Comparison of ENCODE assay signal across 20 cellular contexts in the genomic region with DNA sequence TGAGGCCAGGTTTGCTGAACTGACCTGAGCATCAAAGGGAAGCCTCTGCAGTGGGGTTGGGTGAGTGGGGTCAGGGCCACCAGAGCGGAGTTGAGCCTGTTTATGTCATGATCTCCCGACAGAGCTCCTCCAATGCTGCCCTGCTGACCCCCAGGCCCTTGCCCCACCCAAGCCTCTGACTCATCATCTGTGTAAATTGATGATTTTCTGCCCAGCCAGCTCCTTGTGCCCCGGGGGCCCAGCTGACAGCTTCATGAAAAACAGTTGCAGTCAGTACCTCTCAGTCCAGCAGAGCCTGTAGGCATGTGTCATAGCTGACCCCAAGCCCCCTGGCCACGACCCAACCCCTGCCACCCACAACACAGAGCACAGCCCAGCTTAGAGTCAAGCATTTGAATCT.
DNase-seq lines count a peak whose midpoint lies in the region; ATAC-seq and TF ChIP-seq lines count a peak whose summit lies in the region.
"Had no signal": no experiment of that assay in that cellular context is flagged by ENCODE, and none has a peak within 500 bp of the region (broad histone marks: within the 10 kb centered on the region; RNA-seq: fewer than 3 reads in every experiment).

No MANE protein-coding gene starts in this region.

- H2BK120ac ChIP-seq in mesendoderm (ENCODE audit: low read depth, low read length), result no peak overlapping the region

- no peaks in the 10 kb centered on the region for H3K79me1 ChIP-seq in mesendoderm (ENCODE audit: low read length)

- H4K5ac ChIP-seq in mesendoderm (ENCODE audit: low read length), result no peak overlapping the region

- H2AK5ac ChIP-seq in mesendoderm (ENCODE audit: low read length), result no peak overlapping the region

- no peaks in the 10 kb centered on the region for H3K27me3 ChIP-seq in mesendoderm (ENCODE audit: insufficient read depth, low read length, poor library complexity)
- H3K27me3 ChIP-seq in hepatocyte, result peaks cover 16% of the 10 kb centered on the region
- H3K27me3 ChIP-seq: sigmoid colon had no signal

- CTCF ChIA-PET in Calu3 (lab: Charles Lee), result interaction anchor here (0.6 to 1.0 kb wide), 2 partner anchors 8 to 82 kb away, joined by 3 to 5 read pairs; no protein-coding TSS in a partner anchor

- no peak for TF ChIP-seq CTCF in Calu3 (IDR thresholded peaks at IDR 0.05; ENCODE audit: unreplicated experiment)
- no peak for TF ChIP-seq CTCF in hepatocyte (IDR thresholded peaks at IDR 0.05; ENCODE audit: poor library complexity)

- H3K27ac Mint-ChIP-seq in Calu3 (ENCODE audit: unreplicated experiment) (no peak overlapping the region), T-helper 17 cell (no peak overlapping the region)
- H3K27ac Mint-ChIP-seq: activated naive CD4-positive, alpha-beta T cell treated with anti-CD3 and anti-CD28 coated beads, Interleukin-2, amount 10 ng/mL, durations not matched to agents 7 days and 5 days; CD4-positive, alpha-beta T cell; IgD-negative memory B cell; naive thymus-derived CD8-positive, alpha-beta T cell had no signal

- H2BK15ac ChIP-seq in mesendoderm (replicated peaks; ENCODE audit: low read depth), result no peak overlapping the region

- H2BK5ac ChIP-seq in mesendoderm (ENCODE audit: low read length), result no peak overlapping the region

- H3K36me3 Mint-ChIP-seq in Calu3 (ENCODE audit: insufficient read depth, unreplicated experiment), result no peaks in the 10 kb centered on the region
- H3K36me3 Mint-ChIP-seq in T-helper 17 cell (ENCODE audit: low read depth), result peaks cover 3% of the 10 kb centered on the region
- H3K36me3 Mint-ChIP-seq: activated naive CD4-positive, alpha-beta T cell treated with anti-CD3 and anti-CD28 coated beads, Interleukin-2, amount 10 ng/mL, durations not matched to agents 7 days and 5 days; naive thymus-derived CD8-positive, alpha-beta T cell had no signal

- no peak overlapping the region for H3K18ac ChIP-seq in mesendoderm (ENCODE audit: low read length)

- no peak overlapping the region for H3K4me2 ChIP-seq in mesendoderm (ENCODE audit: low read length)
- H3K4me2 ChIP-seq in hepatocyte, result no peak overlapping the region

- intact Hi-C loops in Calu3 (cut with micrococcal nuclease; ENCODE audit: unreplicated experiment), result no loop called here

- H3K4me3 Mint-ChIP-seq in Calu3 (ENCODE audit: low read depth, unreplicated experiment) (no peak overlapping the region), T-helper 17 cell (no peak overlapping the region)
- H3K4me3 Mint-ChIP-seq: activated naive CD4-positive, alpha-beta T cell treated with anti-CD3 and anti-CD28 coated beads, Interleukin-2, amount 10 ng/mL, durations not matched to agents 7 days and 5 days; activated T-cell treated with anti-CD3 and anti-CD28 coated beads, Interleukin-2, amount 50 U/mL, for 4 hours; CD4-positive, alpha-beta T cell; IgD-negative memory B cell; naive thymus-derived CD8-positive, alpha-beta T cell had no signal

- no peaks in the 10 kb centered on the region for H3K9me3 Mint-ChIP-seq in Calu3 (ENCODE audit: low read depth, unreplicated experiment)
- H3K9me3 Mint-ChIP-seq: activated naive CD4-positive, alpha-beta T cell treated with anti-CD3 and anti-CD28 coated beads, Interleukin-2, amount 10 ng/mL, durations not matched to agents 7 days and 5 days; activated T-cell treated with anti-CD3 and anti-CD28 coated beads, Interleukin-2, amount 50 U/mL, for 4 hours; CD4-positive, alpha-beta T cell; IgD-negative memory B cell; naive thymus-derived CD8-positive, alpha-beta T cell had no signal

- H3K36me3 ChIP-seq in mesendoderm (ENCODE audit: control insufficient read depth, insufficient read depth, low read length) (no peaks in the 10 kb centered on the region), hepatocyte (replicated peaks; ENCODE audit: insufficient read depth, low read depth) (no peaks in the 10 kb centered on the region)
- H3K36me3 ChIP-seq: sigmoid colon, suprapubic skin had no signal

- no peak for ATAC-seq in T-helper 17 cell
- ATAC-seq: activated T-cell treated with anti-CD3 and anti-CD28 coated beads, Interleukin-2, amount 50 U/mL, for 4 hours; naive thymus-derived CD8-positive, alpha-beta T cell had no signal

- H3K4me1 Mint-ChIP-seq in Calu3 (ENCODE audit: low read depth, unreplicated experiment) (peaks cover 16% of the 10 kb centered on the region), T-helper 17 cell (peaks cover 4% of the 10 kb centered on the region)
- H3K4me1 Mint-ChIP-seq: activated naive CD4-positive, alpha-beta T cell treated with anti-CD3 and anti-CD28 coated beads, Interleukin-2, amount 10 ng/mL, durations not matched to agents 7 days and 5 days; IgD-negative memory B cell had no signal

- no peaks in the 10 kb centered on the region for H3K9me3 ChIP-seq in T-helper 17 cell (ENCODE audit: control insufficient read depth, low read length, poor library complexity, severe bottlenecking)
- no peaks in the 10 kb centered on the region for H3K9me3 ChIP-seq in hepatocyte (ENCODE audit: low read depth)
- H3K9me3 ChIP-seq: sigmoid colon, suprapubic skin had no signal

- H3K4me1 ChIP-seq in mesendoderm (ENCODE audit: control insufficient read depth, low read depth, low read length), result peaks cover 6% of the 10 kb centered on the region
- H3K4me1 ChIP-seq in hepatocyte (ENCODE audit: insufficient read depth), result no peaks in the 10 kb centered on the region
- H3K4me1 ChIP-seq: sigmoid colon, suprapubic skin had no signal

- no TSS peak for BruUV-seq in Calu3 (replicated peaks; lab: Mats Ljungman, UMichigan)

- no peak overlapping the region for H4K8ac ChIP-seq in mesendoderm (ENCODE audit: low read depth, low read length)

- no peak overlapping the region for H3K4ac ChIP-seq in mesendoderm (ENCODE audit: low read depth, low read length)

- no CpG with 5 or more reads among the region's 4 CpGs for WGBS in mesendoderm (ENCODE audit: extremely low coverage, insufficient coverage, low lambda C conversion rate)
- WGBS in hepatocyte (ENCODE audit: low lambda C conversion rate, missing lambda C conversion rate), result 21% methylated on average over 4 of the region's 4 CpGs

- H4K20me1 ChIP-seq in hepatocyte (ENCODE audit: insufficient read depth, poor library complexity, severe bottlenecking), result no peaks in the 10 kb centered on the region

- H3K79me2 ChIP-seq in mesendoderm (ENCODE audit: control insufficient read depth, insufficient read depth, low read length), result no peaks in the 10 kb centered on the region
- H3K79me2 ChIP-seq in hepatocyte, result no peaks in the 10 kb centered on the region

- no peak overlapping the region for H3K4me3 ChIP-seq in mesendoderm (ENCODE audit: low read length)
- no peak overlapping the region for H3K4me3 ChIP-seq in hepatocyte
- H3K4me3 ChIP-seq: sigmoid colon, SK-N-MC, suprapubic skin had no signal

- H3K23ac ChIP-seq in mesendoderm (ENCODE audit: low read length), result no peak overlapping the region

- H3K9me2 ChIP-seq in hepatocyte (replicated peaks; ENCODE audit: insufficient read depth), result no peaks in the 10 kb centered on the region

- H3K27me3 Mint-ChIP-seq in Calu3 (ENCODE audit: unreplicated experiment), result peaks cover 17% of the 10 kb centered on the region
- H3K27me3 Mint-ChIP-seq in T-helper 17 cell, result peaks cover 52% of the 10 kb centered on the region
- H3K27me3 Mint-ChIP-seq: activated naive CD4-positive, alpha-beta T cell treated with anti-CD3 and anti-CD28 coated beads, Interleukin-2, amount 10 ng/mL, durations not matched to agents 7 days and 5 days had no signal

- in situ Hi-C loops in SK-MEL-5 (cut with HindIII; ENCODE audit: low pct_unique_long_range_greater_than_20kb, low sequenced_read_pairs), result no loop called here

- H2AFZ ChIP-seq in hepatocyte, result no peak overlapping the region

- H3K9ac ChIP-seq in mesendoderm (ENCODE audit: low read length), result no peak overlapping the region

- H3K27ac ChIP-seq in mesendoderm (ENCODE audit: low read depth, low read length) (no peak overlapping the region), hepatocyte (no peak overlapping the region)
- H3K27ac ChIP-seq: sigmoid colon, SK-N-MC, suprapubic skin had no signal

- H3K56ac ChIP-seq in mesendoderm (ENCODE audit: low read length), result no peak overlapping the region

- DNase-seq in Calu3 (peak; percentile 36), HPDE6-E6E7 (ENCODE audit: extremely low spot score) (peak; percentile 26), SK-MEL-5 (ENCODE audit: low read depth, low spot score) (peak; percentile 7), mesendoderm (peak; percentile 25), NCI-H128 (lab: John Stamatoyannopoulos, UW; ENCODE audit: unreplicated experiment) (no peak), T-helper 17 cell (no peak), hepatocyte (ENCODE audit: low spot score) (no peak)
- DNase-seq: activated CD4-positive, CD25-positive, alpha-beta regulatory T cell treated with anti-CD3 and anti-CD28 coated beads, Interleukin-2, amount 50 U/mL, for 72 hours; activated naive CD4-positive, alpha-beta T cell treated with anti-CD3 and anti-CD28 coated beads, Interleukin-2, amount 10 ng/mL, durations not matched to agents 7 days and 5 days; activated T-cell treated with anti-CD3 and anti-CD28 coated beads, Interleukin-2, amount 50 U/mL, for 4 hours; anterior cingulate cortex; CD4-positive, alpha-beta T cell; effector CD4-positive, alpha-beta T cell; naive thymus-derived CD8-positive, alpha-beta T cell; NCI-H1694 treated with DMSO at 0.1 percent for 48 hours; NCI-H748 treated with DMSO at 0.1 percent for 48 hours; sigmoid colon had no signal

Comparison
In these comparisons a context has a peak if more than half of its experiments do, and no peak if none do; other contexts are left out.
1. DNase-seq: peak in Calu3 (single experiment), HPDE6-E6E7 (single experiment), SK-MEL-5 (single experiment) and mesendoderm (single experiment); none in NCI-H128 (single experiment), T-helper 17 cell (0 of 3) and hepatocyte (single experiment).